ENCODE assay signal across 1 cellular context in genomic region chr5:177601126-177601525, GRCh38.
A peak's percentile ranks its signal among the peaks of the same experiment; 100 is the strongest.
TF ChIP-seq lines count a peak whose summit lies in the region.

No MANE protein-coding gene starts in this region.

TF ChIP-seq in K562, 482 proteins besides CTCF, POLR2A, EP300 and RAD21 (continued from another document):
- no peak for TF ChIP-seq MYBL2 (IDR thresholded peaks at IDR 0.05; ENCODE audit: low read depth)
- 0 out of 2 replicates have a peak, but pooled peaks have one; percentile 51 for TF ChIP-seq MYBL2 (CRISPR knock-in tag; IDR thresholded peaks at IDR 0.05; ENCODE audit: borderline replicate concordance)
